18 cellular contexts compared by ENCODE assay signal in genomic region chr3:71438004-71438685, GRCh38.
DNase-seq lines count a peak whose midpoint lies in the region; ATAC-seq and TF ChIP-seq lines count a peak whose summit lies in the region.
"Had no signal": no experiment of that assay in that cellular context is flagged by ENCODE, and none has a peak within 500 bp of the region (broad histone marks: within the 10 kb centered on the region; RNA-seq: fewer than 3 reads in every experiment).

No MANE protein-coding gene starts in this region.

- intact Hi-C loops in CD14-positive monocyte (cut with micrococcal nuclease) = no loop called here

- POLR2A ChIA-PET in naive thymus-derived CD8-positive, alpha-beta T cell (lab: Charles Lee) = interaction anchor here (0.9 to 9.5 kb wide), 9 partner anchors 9 to 59 kb away, joined by 3 to 71 read pairs (median 5); no protein-coding TSS in a partner anchor

- TF ChIP-seq CTCF in CD14-positive monocyte (IDR thresholded peaks at IDR 0.05) = no peak

- no peaks in the 10 kb centered on the region for H3K27me3 ChIP-seq in H7 (ENCODE audit: control insufficient read depth, insufficient read depth, low read length)
- H3K27me3 ChIP-seq: SJSA1 had no signal

- H3K4me3 Mint-ChIP-seq in CD14-positive monocyte = no peak overlapping the region
- H3K4me3 Mint-ChIP-seq in central memory CD8-positive, alpha-beta T cell = peak overlapping the region; percentile 47
- H3K4me3 Mint-ChIP-seq in naive thymus-derived CD8-positive, alpha-beta T cell = peak overlapping the region; percentile 7 to 84 (median 69)

- H3K4me1 Mint-ChIP-seq in CD14-positive monocyte = peaks cover 67% of the 10 kb centered on the region
- peaks cover 79% of the 10 kb centered on the region for H3K4me1 Mint-ChIP-seq in central memory CD8-positive, alpha-beta T cell
- H3K4me1 Mint-ChIP-seq in naive thymus-derived CD8-positive, alpha-beta T cell = peaks cover 49 to 93% (median 91%) of the 10 kb centered on the region in 4 donors

- no peaks in the 10 kb centered on the region for H3K27me3 Mint-ChIP-seq in CD14-positive monocyte (ENCODE audit: low read depth in 3 of 3)
- no peaks in the 10 kb centered on the region for H3K27me3 Mint-ChIP-seq in central memory CD8-positive, alpha-beta T cell
- H3K27me3 Mint-ChIP-seq in naive thymus-derived CD8-positive, alpha-beta T cell = no peaks in the 10 kb centered on the region

- H3K36me3 Mint-ChIP-seq in CD14-positive monocyte = peaks cover 21 to 26% of the 10 kb centered on the region in 2 donors
- peaks cover 12% of the 10 kb centered on the region for H3K36me3 Mint-ChIP-seq in central memory CD8-positive, alpha-beta T cell (ENCODE audit: insufficient read depth)
- peaks cover 0 to 24% (median 17%) of the 10 kb centered on the region in 3 donors for H3K36me3 Mint-ChIP-seq in naive thymus-derived CD8-positive, alpha-beta T cell

- no peaks in the 10 kb centered on the region for H3K9me3 Mint-ChIP-seq in CD14-positive monocyte
- H3K9me3 Mint-ChIP-seq in central memory CD8-positive, alpha-beta T cell = no peaks in the 10 kb centered on the region
- H3K9me3 Mint-ChIP-seq in naive thymus-derived CD8-positive, alpha-beta T cell = no peaks in the 10 kb centered on the region

- DNase-seq in CD14-positive monocyte (ENCODE audit: low spot score) (no peak), H7 (peak; percentile 36), UCSD-AML1 (lab: John Stamatoyannopoulos, UW; ENCODE audit: unreplicated experiment) (no peak)
- DNase-seq in central memory CD8-positive, alpha-beta T cell (ENCODE audit: low spot score in 2 of 2) = no peak
- DNase-seq in naive thymus-derived CD8-positive, alpha-beta T cell = no peak
- no peak for DNase-seq in activated CD4-positive, CD25-positive, alpha-beta regulatory T cell (lab: John Stamatoyannopoulos, UW)
- DNase-seq: activated CD4-positive, alpha-beta T cell treated with anti-CD3 and anti-CD28 coated beads for 48 hours; activated T-cell treated with anti-CD3 and anti-CD28 coated beads, Interleukin-2, amount 50 U/mL, for 1 hour; aorta; DMS153; erythroblast; left ventricle myocardium superior; NCI-H1048; PC-3; stimulated activated CD4-positive, alpha-beta T cell treated with anti-CD3 and anti-CD28 coated beads, Interleukin-4, amount 100 ng/mL, for 24 hours had no signal

- no peaks in the 10 kb centered on the region for H3K36me3 ChIP-seq in H7 (replicated peaks; ENCODE audit: control insufficient read depth, insufficient read depth, low read length)
- H3K36me3 ChIP-seq: SJSA1, thoracic aorta had no signal

- no peak for ATAC-seq in central memory CD8-positive, alpha-beta T cell (replicated peaks; ENCODE audit: extremely low read depth, poor library complexity, severe bottlenecking)
- no peak for ATAC-seq in naive thymus-derived CD8-positive, alpha-beta T cell
- ATAC-seq in GM19455 (IDR thresholded peaks at IDR 0.05; ENCODE audit: unreplicated experiment) = no peak
- ATAC-seq: left ventricle myocardium superior, PC-3 had no signal

- H3K4me3 ChIP-seq in H7 (ENCODE audit: insufficient read depth, low read depth, low read length) = no peak overlapping the region
- H3K4me3 ChIP-seq: SJSA1, thoracic aorta had no signal

- H3K27ac Mint-ChIP-seq in CD14-positive monocyte = peak overlapping the region in 4 of 7 donors; percentile 1 to 98 (median 84)
- H3K27ac Mint-ChIP-seq in central memory CD8-positive, alpha-beta T cell (ENCODE audit: low read depth) = peak overlapping the region; percentile 86
- peak overlapping the region; percentile 95 to 99 (median 99) for H3K27ac Mint-ChIP-seq in naive thymus-derived CD8-positive, alpha-beta T cell

Comparison
In these comparisons a context has a peak if more than half of its experiments do, and no peak if none do; other contexts are left out.
1. H3K4me3 Mint-ChIP-seq: peak in central memory CD8-positive, alpha-beta T cell (single experiment) and naive thymus-derived CD8-positive, alpha-beta T cell (10 of 10); none in CD14-positive monocyte (0 of 2).
2. Peak in every context shown above with its lines, with median percentiles within 50 percentile points of each other: H3K27ac Mint-ChIP-seq.